23 cellular contexts compared by ENCODE assay signal in the genomic region with DNA sequence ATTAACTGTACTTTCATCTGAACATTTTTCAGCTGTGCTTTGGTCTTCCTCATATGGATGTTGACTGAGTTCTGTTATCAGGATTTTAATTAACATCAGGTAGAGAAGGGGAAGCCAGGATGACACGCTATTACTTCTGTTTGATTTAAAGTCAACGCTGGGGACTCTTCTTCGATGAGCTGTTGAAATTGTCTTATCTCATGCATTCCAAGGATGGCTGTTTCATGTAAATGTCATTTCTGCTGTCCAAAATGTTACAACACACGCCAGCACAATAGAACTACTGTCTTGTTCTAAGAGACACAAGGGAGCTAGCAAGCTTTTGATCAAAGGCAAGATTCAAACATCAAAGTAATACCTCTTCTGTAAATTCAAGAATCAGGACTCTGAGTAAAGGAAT.
DNase-seq lines count a peak whose midpoint lies in the region; ATAC-seq, FAIRE-seq and TF ChIP-seq lines count a peak whose summit lies in the region.
"Had no signal": no experiment of that assay in that cellular context is flagged by ENCODE, and none has a peak within 500 bp of the region (broad histone marks: within the 10 kb centered on the region; RNA-seq: fewer than 3 reads in every experiment).

No MANE protein-coding gene starts in this region.

- peak overlapping the region; percentile 25 for H2AFZ ChIP-seq in ACC112 (ENCODE audit: low read length, unreplicated experiment)

- H3K79me2 ChIP-seq in ACC112 (ENCODE audit: control insufficient read depth, insufficient read depth, low read length, unreplicated experiment): no peaks in the 10 kb centered on the region

- H3K36me3 Mint-ChIP-seq in HFFc6 (ENCODE audit: low read depth) (no peaks in the 10 kb centered on the region), mesothelial cell of epicardium (no peaks in the 10 kb centered on the region)
- H3K36me3 Mint-ChIP-seq: stimulated activated effector memory CD8-positive, alpha-beta T cell treated with anti-CD3 and anti-CD28 coated beads, Interleukin-12 subunit alpha, Interleukin-12 subunit beta, amount 100 ng/mL, for 72 hours had no signal

- POLR2A ChIA-PET in RWPE1 (lab: Yijun Ruan, JAX; ENCODE audit: low non-redundant PET): no interaction called here

- no peak for ATAC-seq in GM21528 (IDR thresholded peaks at IDR 0.05; ENCODE audit: low FRiP score, unreplicated experiment)
- ATAC-seq: effector memory CD8-positive, alpha-beta T cell; esophagus mucosa; stimulated activated effector memory CD8-positive, alpha-beta T cell treated with anti-CD3 and anti-CD28 coated beads, Interleukin-12 subunit alpha, Interleukin-12 subunit beta, amount 100 ng/mL, for 72 hours had no signal

- H3K4me3 Mint-ChIP-seq in HFFc6 (no peak overlapping the region), mesothelial cell of epicardium (no peak overlapping the region)
- H3K4me3 Mint-ChIP-seq: activated B cell treated with CpG ODN at 0.5 μM for 24 hours; effector memory CD8-positive, alpha-beta T cell; stimulated activated effector memory CD8-positive, alpha-beta T cell treated with anti-CD3 and anti-CD28 coated beads, Interleukin-12 subunit alpha, Interleukin-12 subunit beta, amount 100 ng/mL, for 72 hours had no signal

- DNase-seq in HFFc6 (peak; percentile 7), mesothelial cell of epicardium (ENCODE audit: low spot score in 2 of 2, unreplicated experiment in 2 of 2) (no peak), GM13976 (ENCODE audit: low spot score) (no peak), HPDE6-E6E7 (ENCODE audit: extremely low spot score) (no peak), RWPE1 (ENCODE audit: low spot score) (no peak)
- DNase-seq: activated B cell treated with CpG ODN at 0.5 μM for 24 hours; activated CD4-positive, alpha-beta T cell treated with anti-CD3 and anti-CD28 coated beads, Interleukin-2, amount 50 U/mL, for 4 hours; activated effector memory CD4-positive, alpha-beta T cell treated with anti-CD3 and anti-CD28 coated beads, Interleukin-2, amount 50 U/mL, for 16 hours; C1 segment of cervical spinal cord; Calu3; colonic mucosa; effector memory CD8-positive, alpha-beta T cell; NCI-H1092; NCI-H187; NCI-H2171 treated with DMSO at 0.1 percent for 48 hours; NCI-H82; SW 1271 had no signal

- CTCF ChIA-PET in RWPE1 (lab: Yijun Ruan, JAX): interaction anchor here (0.6 kb wide), 1 partner anchor 18 kb away, joined by 7 read pairs; no protein-coding TSS in a partner anchor

- peaks cover 16% of the 10 kb centered on the region for H3K4me1 ChIP-seq in ACC112 (ENCODE audit: control insufficient read depth, insufficient read depth, low read length, unreplicated experiment)
- H3K4me1 ChIP-seq: colonic mucosa had no signal

- no peak overlapping the region for H3K27ac Mint-ChIP-seq in HFFc6
- peak overlapping the region; percentile 62 for H3K27ac Mint-ChIP-seq in mesothelial cell of epicardium
- H3K27ac Mint-ChIP-seq: activated B cell treated with CpG ODN at 0.5 μM for 24 hours; effector memory CD8-positive, alpha-beta T cell; stimulated activated effector memory CD8-positive, alpha-beta T cell treated with anti-CD3 and anti-CD28 coated beads, Interleukin-12 subunit alpha, Interleukin-12 subunit beta, amount 100 ng/mL, for 72 hours had no signal

- peaks cover 5% of the 10 kb centered on the region for H3K27me3 Mint-ChIP-seq in HFFc6 (ENCODE audit: insufficient read depth)
- peaks cover 9% of the 10 kb centered on the region for H3K27me3 Mint-ChIP-seq in mesothelial cell of epicardium (ENCODE audit: low read depth)
- H3K27me3 Mint-ChIP-seq: activated B cell treated with CpG ODN at 0.5 μM for 24 hours had no signal

- H3K4me3 ChIP-seq in ACC112 (ENCODE audit: low read depth, low read length): no peak overlapping the region
- H3K4me3 ChIP-seq: colonic mucosa had no signal

- no peak for TF ChIP-seq CTCF in HFFc6 (IDR thresholded peaks at IDR 0.05)
- no peak for TF ChIP-seq CTCF in mesothelial cell of epicardium (IDR thresholded peaks at IDR 0.05; ENCODE audit: unreplicated experiment)
- no peak for TF ChIP-seq CTCF in GM13976 (IDR thresholded peaks at IDR 0.05; ENCODE audit: borderline replicate concordance, control extremely low read depth, extremely low read depth, insufficient read depth, missing control alignments)
- no peak for TF ChIP-seq CTCF in RWPE1 (conservative IDR thresholded peaks at IDR 0.05; ENCODE audit: low read depth)

- H3K9me3 Mint-ChIP-seq in HFFc6: no peaks in the 10 kb centered on the region
- no peaks in the 10 kb centered on the region for H3K9me3 Mint-ChIP-seq in mesothelial cell of epicardium
- H3K9me3 Mint-ChIP-seq: activated B cell treated with CpG ODN at 0.5 μM for 24 hours; effector memory CD8-positive, alpha-beta T cell; stimulated activated effector memory CD8-positive, alpha-beta T cell treated with anti-CD3 and anti-CD28 coated beads, Interleukin-12 subunit alpha, Interleukin-12 subunit beta, amount 100 ng/mL, for 72 hours had no signal

- in situ Hi-C loops in GM13976 (cut with MboI; ENCODE audit: low sequenced_read_pairs, unreplicated experiment): no loop called here

- H3K27ac ChIP-seq in ACC112 (ENCODE audit: low read depth, low read length) (no peak overlapping the region), RWPE1 (no peak overlapping the region)
- H3K27ac ChIP-seq: colonic mucosa, neutrophil had no signal

- no peaks in the 10 kb centered on the region for H3K27me3 ChIP-seq in ACC112 (ENCODE audit: insufficient read depth, low read length)
- H3K27me3 ChIP-seq: colonic mucosa had no signal

- peak; percentile 43 for FAIRE-seq in endometrium (lab: Jason Lieb, UNC)

- no peaks in the 10 kb centered on the region for H3K36me3 ChIP-seq in ACC112 (ENCODE audit: insufficient read depth, low read length)
- H3K36me3 ChIP-seq: colonic mucosa, neutrophil had no signal

- H3K4me1 Mint-ChIP-seq in HFFc6 (ENCODE audit: low read depth) (peaks cover 17% of the 10 kb centered on the region), mesothelial cell of epicardium (peaks cover 48% of the 10 kb centered on the region)
- H3K4me1 Mint-ChIP-seq: activated B cell treated with CpG ODN at 0.5 μM for 24 hours; stimulated activated effector memory CD8-positive, alpha-beta T cell treated with anti-CD3 and anti-CD28 coated beads, Interleukin-12 subunit alpha, Interleukin-12 subunit beta, amount 100 ng/mL, for 72 hours had no signal
